In genomic region chr18:10526211-10526949, GRCh38 we compare ENCODE assay signal across 8 cellular contexts. TPM values are rescaled to one million over a fixed set of nuclear protein-coding genes. Genes with fewer than 3 reads are reported as not detected.
A peak's percentile ranks its signal among the peaks of the same experiment; 100 is the strongest.
DNase-seq lines count a peak whose midpoint lies in the region; ATAC-seq and TF ChIP-seq lines count a peak whose summit lies in the region.

No MANE protein-coding gene starts in this region.

- CTCF ChIA-PET in WTC11 (lab: Charles Lee), result interaction anchor here (0.6 to 1.3 kb wide), 5 partner anchors 18 to 494 kb away, joined by 3 to 6 read pairs (median 4); no protein-coding TSS in a partner anchor

- WGBS in lower leg skin, 2 donors, result 1 to 5% methylated on average over 19 to 31 of the region's 42 CpGs

- DNase-seq in Jurkat, Clone E6-1 (ENCODE audit: low read depth, low spot score), result peak; percentile 28
- DNase-seq in WTC11 (ENCODE audit: low spot score) (peak; percentile 64), choroid plexus epithelial cell (ENCODE audit: low read depth) (peak; percentile 54), lower leg skin (ENCODE audit: low spot score in 2 of 2) (peak in 1 of 2 donors; percentile 90), NCI-H1048 (lab: John Stamatoyannopoulos, UW) (no peak)
- peak; percentile 9 to 52 (median 23) for DNase-seq in stimulated activated CD4-positive, alpha-beta T cell treated with anti-CD3 and anti-CD28 coated beads, TNF-alpha, amount 100 ng/mL, for 48 hours (ENCODE audit: low read depth in 3 of 3)

- H3K4me1 Mint-ChIP-seq in WTC11, result peaks cover 26% of the 10 kb centered on the region

- H3K4me3 ChIP-seq in GM08714 (ENCODE audit: low read length) (peak overlapping the region; percentile 100), choroid plexus epithelial cell (ENCODE audit: low read depth, low read length) (peak overlapping the region; percentile 83), lower leg skin (ENCODE audit: low read depth, poor library complexity, severe bottlenecking) (peak overlapping the region; percentile 59)
- peak overlapping the region; percentile 90 for H3K4me3 ChIP-seq in Jurkat, Clone E6-1 (ENCODE audit: low read length)

- H3K27ac Mint-ChIP-seq in WTC11, result peak overlapping the region; percentile 68

- no peaks in the 10 kb centered on the region for H3K36me3 Mint-ChIP-seq in WTC11

- POLR2A ChIA-PET in WTC11 (lab: Charles Lee), result no interaction called here

- intact Hi-C loops in lower leg skin (cut with DNase I; ENCODE audit: low total_unique reads), result no loop called here

- peak overlapping the region; percentile 95 for H3K4me3 Mint-ChIP-seq in WTC11

- no peaks in the 10 kb centered on the region for H3K27me3 Mint-ChIP-seq in WTC11 (ENCODE audit: low read depth)

- no peaks in the 10 kb centered on the region for H3K9me3 Mint-ChIP-seq in WTC11

- no peak for TF ChIP-seq POLR2A in lower leg skin (IDR thresholded peaks at IDR 0.05)

- TF ChIP-seq CTCF in WTC11 (IDR thresholded peaks at IDR 0.05) (no peak), choroid plexus epithelial cell (conservative IDR thresholded peaks at IDR 0.05; ENCODE audit: low read depth, low read length) (no peak), lower leg skin (IDR thresholded peaks at IDR 0.05) (no peak)

- ATAC-seq in GM21619 (IDR thresholded peaks at IDR 0.05; ENCODE audit: unreplicated experiment), result peak; percentile 56
- ATAC-seq in WTC11, result peak; percentile 83

TF ChIP-seq in WTC11, 78 proteins besides CTCF, POLR2A, EP300 and RAD21:
- 0 out of 2 replicates have a peak, but pooled peaks have one; percentile 35 for TF ChIP-seq KAT7 (CRISPR knock-in tag; IDR thresholded peaks at IDR 0.05; ENCODE audit: borderline replicate concordance)
- no peak for TF ChIP-seq HMGA2 (CRISPR knock-in tag; IDR thresholded peaks at IDR 0.05)
- TF ChIP-seq GABPB1 (CRISPR knock-in tag; IDR thresholded peaks at IDR 0.05), result 0 out of 2 replicates have a peak, but pooled peaks have one; percentile 4
- TF ChIP-seq CREM (CRISPR knock-in tag; IDR thresholded peaks at IDR 0.05), result 0 out of 2 replicates have a peak, but pooled peaks have one; percentile 17

RNA-seq across cellular contexts. Expression of gene NAPG, which starts 0.6 kb away (rescaled TPM):
- polyA plus RNA-seq in Jurkat, Clone E6-1 (2012; ENCODE audit: insufficient read depth, insufficient read length), result 24.3 TPM
- total RNA-seq in WTC11 (2021) (24.2 to 28.7 TPM (median 25.8 TPM) in 3 replicates), lower leg skin (10 to 100 TPM; 15.6 to 25.7 (median 22.0) TPM)
